Comparison of ENCODE assay signal across 1 cellular context in genomic region chr11:66820381-66820780, GRCh38.
TF ChIP-seq lines count a peak whose summit lies in the region.

No MANE protein-coding gene starts in this region.

TF ChIP-seq in IMR-90, 13 proteins besides CTCF, POLR2A, EP300 and RAD21:
- TF ChIP-seq NFE2L2 (IDR thresholded peaks at IDR 0.05; ENCODE audit: low read depth, low read length): no peak
- no peak for TF ChIP-seq SMC3 (IDR thresholded peaks at IDR 0.05; ENCODE audit: low read depth, low read length)
- TF ChIP-seq MAZ (IDR thresholded peaks at IDR 0.05; ENCODE audit: borderline replicate concordance, low read depth, low read length): no peak
- no peak for TF ChIP-seq MXI1 (IDR thresholded peaks at IDR 0.05; ENCODE audit: borderline replicate concordance, low read depth, low read length)
TF ChIP-seq in IMR-90: peak in this region for 0.
